12 cellular contexts compared by ENCODE assay signal in genomic region chr1:47002211-47002610, GRCh38. TPM values are rescaled to one million over a fixed set of nuclear protein-coding genes. Genes with fewer than 3 reads are reported as not detected.
DNase-seq lines count a peak whose midpoint lies in the region; ATAC-seq and TF ChIP-seq lines count a peak whose summit lies in the region.
"Had no signal": no experiment of that assay in that cellular context is flagged by ENCODE, and none has a peak within 500 bp of the region (broad histone marks: within the 10 kb centered on the region; RNA-seq: fewer than 3 reads in every experiment).

No MANE protein-coding gene starts in this region.

- intact Hi-C loops in heart left ventricle (cut with DNase I): no loop called here
- intact Hi-C loops in left cardiac atrium (cut with DNase I): no loop called here
- intact Hi-C loops in dorsolateral prefrontal cortex (cut with DNase I): no loop called here
- intact Hi-C loops in testis (cut with DNase I; ENCODE audit: low total_unique reads): no loop called here

- ATAC-seq in heart left ventricle (no peak), left cardiac atrium (no peak), HG02763 (IDR thresholded peaks at IDR 0.05; ENCODE audit: unreplicated experiment) (no peak)

- peak in 9 of 12 donors; percentile 8 to 49 (median 18) for TF ChIP-seq CTCF in heart left ventricle (IDR thresholded peaks at IDR 0.05)
- peak in 32 of 56 donors; percentile 8 to 51 (median 28) for TF ChIP-seq CTCF in dorsolateral prefrontal cortex (IDR thresholded peaks at IDR 0.05 in 54 of 56, conservative IDR thresholded peaks at IDR 0.05 in 2 of 56; ENCODE audit: low read depth in 1 of 56, partially characterized antibody in 56 of 56)
- peak in 2 of 3 experiments; percentile 13 to 38 for TF ChIP-seq CTCF in testis (IDR thresholded peaks at IDR 0.05)

- DNase-seq in heart left ventricle: no peak
- DNase-seq in left cardiac atrium: no peak
- DNase-seq in OCI-M1 (lab: John Stamatoyannopoulos, UW): peak; percentile 32
- no peak for DNase-seq in dorsolateral prefrontal cortex
- DNase-seq in testis: no peak
- no peak for DNase-seq in NCI-H526 (lab: John Stamatoyannopoulos, UW)
- no peak for DNase-seq in NCI-H128 (lab: John Stamatoyannopoulos, UW; ENCODE audit: unreplicated experiment)
- DNase-seq: colonic mucosa, glutamatergic neuron, HFFc6, NCI-H1436 had no signal

- H3K9me3 ChIP-seq in heart left ventricle: peaks cover 0 to 9% (median 0%) of the 10 kb centered on the region in 12 donors
- H3K9me3 ChIP-seq in testis: no peaks in the 10 kb centered on the region
- H3K9me3 ChIP-seq: colonic mucosa had no signal

- H3K27me3 ChIP-seq in heart left ventricle (peaks cover 0 to 5% (median 0%) of the 10 kb centered on the region in 9 donors), dorsolateral prefrontal cortex (peaks cover 0 to 15% (median 0%) of the 10 kb centered on the region in 45 donors), testis (no peaks in the 10 kb centered on the region)
- H3K27me3 ChIP-seq: colonic mucosa had no signal

- H3K4me3 ChIP-seq in heart left ventricle (no peak overlapping the region), dorsolateral prefrontal cortex (no peak overlapping the region), testis (no peak overlapping the region)
- H3K4me3 ChIP-seq: colonic mucosa had no signal

- H3K36me3 ChIP-seq in heart left ventricle: no peaks in the 10 kb centered on the region
- H3K36me3 ChIP-seq in testis (ENCODE audit: low read depth, missing control alignments): no peaks in the 10 kb centered on the region
- H3K36me3 ChIP-seq: colonic mucosa had no signal

- H3K4me1 ChIP-seq in heart left ventricle: no peaks in the 10 kb centered on the region
- no peaks in the 10 kb centered on the region for H3K4me1 ChIP-seq in testis
- H3K4me1 ChIP-seq: colonic mucosa had no signal

- TF ChIP-seq POLR2A in heart left ventricle (IDR thresholded peaks at IDR 0.05) (no peak), testis (IDR thresholded peaks at IDR 0.05) (no peak)

- no peak overlapping the region for H3K27ac ChIP-seq in heart left ventricle
- H3K27ac ChIP-seq in dorsolateral prefrontal cortex: no peak overlapping the region
- no peak overlapping the region for H3K27ac ChIP-seq in testis
- H3K27ac ChIP-seq: colonic mucosa had no signal

- 17 to 41% (median 23%) methylated on average over 1 of the region's 1 CpG for WGBS in heart left ventricle, 4 donors
- 45 to 57% methylated on average over 1 of the region's 1 CpG for WGBS in testis, 2 donors

RNA-seq across cellular contexts. Expression of gene CYP4X1, which starts 21.3 kb away (rescaled TPM):
- total RNA-seq in heart left ventricle (1 to 10 TPM in 5 of 9 donors, under 1 TPM in 4; 0.81 to 4.2 (median 1.6) TPM), left cardiac atrium (1 to 10 TPM; 2.6 to 3.0 TPM), dorsolateral prefrontal cortex (10 to 100 TPM in 116 of 120 experiments, 1 to 10 TPM in 4; 7.2 to 37.1 (median 22.6) TPM), testis (10 to 100 TPM in 1 of 2 donors, 1 to 10 TPM in 1; 9.4 to 10.4 TPM)
- polyA plus RNA-seq in heart left ventricle (1 to 10 TPM; 1.3 to 2.2 TPM), testis (ENCODE audit: insufficient read depth, low read depth, low replicate concordance) (7.5 TPM)
- total RNA-seq: HFFc6 had no signal
